Comparison of ENCODE assay signal across 19 cellular contexts in genomic region chr7:156115582-156115981, GRCh38.
"Had no signal": no experiment of that assay in that cellular context is flagged by ENCODE, and none has a peak within 500 bp of the region (broad histone marks: within the 10 kb centered on the region; RNA-seq: fewer than 3 reads in every experiment).

No MANE protein-coding gene starts in this region.

- H3K36me3 ChIP-seq: colonic mucosa, esophagus muscularis mucosa, gastroesophageal sphincter, heart left ventricle, left lung, lower lobe of right lung had no signal

- H3K9me3 ChIP-seq: colonic mucosa, esophagus muscularis mucosa, gastroesophageal sphincter, heart left ventricle, left lung, lower lobe of right lung, mucosa of descending colon had no signal

- H3K4me1 ChIP-seq: colonic mucosa, esophagus muscularis mucosa, foreskin keratinocyte, gastroesophageal sphincter, heart left ventricle, left lung, lower lobe of right lung had no signal

- H3K4me3 ChIP-seq: colonic mucosa, esophagus muscularis mucosa, gastroesophageal sphincter, heart left ventricle, hepatocyte, left lung, lower lobe of right lung, mucosa of descending colon had no signal

- DNase-seq: cerebellar nuclear complex; colonic mucosa; cortex of kidney; effector CD8-positive, alpha-beta T cell; effector memory CD8-positive, alpha-beta T cell; foreskin keratinocyte; heart left ventricle; hypothalamus; immature natural killer cell; islet precursor cell; left colon; left lung; left ventricle myocardium superior; lower lobe of right lung; mesenchymal stem cell; mucosa of descending colon had no signal

- H3K27me3 ChIP-seq: colonic mucosa, foreskin keratinocyte, hepatocyte, left lung had no signal

- ATAC-seq: effector memory CD8-positive, alpha-beta T cell; foreskin keratinocyte; gastroesophageal sphincter; heart left ventricle; left colon; left lung; left ventricle myocardium superior; lower lobe of right lung; mucosa of descending colon had no signal

- H3K27ac ChIP-seq: colonic mucosa, esophagus muscularis mucosa, foreskin keratinocyte, gastroesophageal sphincter, heart left ventricle, hepatocyte, left lung, lower lobe of right lung had no signal
